ENCODE assay signal across 8 cellular contexts in genomic region chr7:50632561-50633413, GRCh38.
DNase-seq lines count a peak whose midpoint lies in the region; ATAC-seq and TF ChIP-seq lines count a peak whose summit lies in the region.

No MANE protein-coding gene starts in this region.

- no peak overlapping the region for H3K4me3 Mint-ChIP-seq in activated naive CD8-positive, alpha-beta T cell treated with anti-CD3 and anti-CD28 coated beads, Interleukin-2, amount 50 U/mL, for 24 hours
- H3K4me3 Mint-ChIP-seq in immature natural killer cell, result no peak overlapping the region

- no peaks in the 10 kb centered on the region for H3K36me3 Mint-ChIP-seq in activated naive CD8-positive, alpha-beta T cell treated with anti-CD3 and anti-CD28 coated beads, Interleukin-2, amount 50 U/mL, for 24 hours (ENCODE audit: low read depth)
- no peaks in the 10 kb centered on the region for H3K36me3 Mint-ChIP-seq in immature natural killer cell

- ATAC-seq in GM19463 (IDR thresholded peaks at IDR 0.05; ENCODE audit: unreplicated experiment) (peak; percentile 83), SK-N-SH treated with all-trans-retinoic acid at 6 μM for 48 hours (peak; percentile 92)
- peak; percentile 39 for ATAC-seq in activated naive CD8-positive, alpha-beta T cell treated with anti-CD3 and anti-CD28 coated beads, Interleukin-2, amount 50 U/mL, for 24 hours

- no peaks in the 10 kb centered on the region for H3K9me3 Mint-ChIP-seq in activated naive CD8-positive, alpha-beta T cell treated with anti-CD3 and anti-CD28 coated beads, Interleukin-2, amount 50 U/mL, for 24 hours
- H3K9me3 Mint-ChIP-seq in immature natural killer cell, result no peaks in the 10 kb centered on the region

- peak; percentile 17 for DNase-seq in DMS153 (lab: John Stamatoyannopoulos, UW)
- peak; percentile 82 for DNase-seq in HT-29 (ENCODE audit: low spot score)
- peak; percentile 62 for DNase-seq in activated naive CD8-positive, alpha-beta T cell treated with anti-CD3 and anti-CD28 coated beads, Interleukin-2, amount 50 U/mL, for 24 hours
- peak; percentile 50 to 66 (median 60) for DNase-seq in immature natural killer cell
- DNase-seq in stimulated activated CD4-positive, alpha-beta T cell treated with anti-CD3 and anti-CD28 coated beads, Interleukin-4, amount 100 ng/mL, for 4 hours, result peak; percentile 39 to 44
- no peak for DNase-seq in 8988T

- H3K27me3 Mint-ChIP-seq in activated naive CD8-positive, alpha-beta T cell treated with anti-CD3 and anti-CD28 coated beads, Interleukin-2, amount 50 U/mL, for 24 hours, result peaks cover 6% of the 10 kb centered on the region
- peaks cover 5 to 8% (median 6%) of the 10 kb centered on the region in 3 donors for H3K27me3 Mint-ChIP-seq in immature natural killer cell (ENCODE audit: low read depth in 3 of 3)

- H3K4me1 Mint-ChIP-seq in activated naive CD8-positive, alpha-beta T cell treated with anti-CD3 and anti-CD28 coated beads, Interleukin-2, amount 50 U/mL, for 24 hours, result no peaks in the 10 kb centered on the region
- H3K4me1 Mint-ChIP-seq in immature natural killer cell, result no peaks in the 10 kb centered on the region

- no peak overlapping the region for H3K27ac Mint-ChIP-seq in activated naive CD8-positive, alpha-beta T cell treated with anti-CD3 and anti-CD28 coated beads, Interleukin-2, amount 50 U/mL, for 24 hours
- no peak overlapping the region for H3K27ac Mint-ChIP-seq in immature natural killer cell

TF ChIP-seq in SK-N-SH treated with all-trans-retinoic acid at 6 μM for 48 hours, 23 proteins besides CTCF, POLR2A, EP300 and RAD21:
- TF ChIP-seq ARNTL (CRISPR knock-in tag; IDR thresholded peaks at IDR 0.05; ENCODE audit: borderline replicate concordance, low read depth) (no peak), GLIS3 (CRISPR knock-in tag; IDR thresholded peaks at IDR 0.05) (no peak), TOX (CRISPR knock-in tag; IDR thresholded peaks at IDR 0.05; ENCODE audit: borderline replicate concordance) (no peak), SNAI2 (CRISPR knock-in tag; IDR thresholded peaks at IDR 0.05) (no peak), TSHZ2 (CRISPR knock-in tag; IDR thresholded peaks at IDR 0.05) (no peak), CSRNP3 (CRISPR knock-in tag; IDR thresholded peaks at IDR 0.05) (no peak), ZFP30 (CRISPR knock-in tag; IDR thresholded peaks at IDR 0.05) (no peak), ISL1 (CRISPR knock-in tag; IDR thresholded peaks at IDR 0.05) (no peak), ZNF70 (CRISPR knock-in tag; IDR thresholded peaks at IDR 0.05) (no peak), BACH2 (CRISPR knock-in tag; IDR thresholded peaks at IDR 0.05; ENCODE audit: borderline replicate concordance) (no peak)

Comparison
In these comparisons a context has a peak if more than half of its experiments do, and no peak if none do; other contexts are left out.
1. ATAC-seq: peak in every context shown above with its lines; median percentile 92 in SK-N-SH treated with all-trans-retinoic acid at 6 μM for 48 hours; 83 in GM19463; 39 in activated naive CD8-positive, alpha-beta T cell treated with anti-CD3 and anti-CD28 coated beads, Interleukin-2, amount 50 U/mL, for 24 hours.